Comparison of ENCODE assay signal across 8 cellular contexts in the genomic region with DNA sequence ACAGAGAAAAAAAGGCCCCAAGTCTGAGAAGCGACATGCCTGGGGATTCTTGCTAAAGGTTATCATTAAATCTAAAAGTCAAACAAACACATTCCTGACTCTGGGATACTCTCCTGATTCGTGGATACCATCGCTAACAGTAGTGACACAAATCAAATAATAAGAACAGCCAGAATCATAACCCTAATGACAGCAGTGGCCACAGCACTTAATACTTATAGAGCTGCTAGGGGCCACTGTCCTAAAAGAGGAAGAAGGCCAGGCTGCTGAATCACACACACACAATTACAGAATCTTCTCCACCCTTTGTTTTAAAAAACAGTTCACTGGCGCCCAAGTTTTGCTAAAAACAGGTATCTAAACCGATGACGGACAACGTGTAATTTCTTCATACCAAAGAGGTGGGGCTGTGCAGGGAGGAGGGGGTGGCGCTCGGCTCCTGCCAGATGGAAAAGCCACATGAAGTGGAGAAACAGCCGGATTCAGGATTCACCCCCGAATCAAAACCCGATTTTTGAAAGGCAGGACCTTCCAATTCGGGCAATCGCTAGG.
DNase-seq lines count a peak whose midpoint lies in the region; ATAC-seq and FAIRE-seq lines count a peak whose summit lies in the region.

No MANE protein-coding gene starts in this region.

- no peak for ATAC-seq in stimulated activated naive CD8-positive, alpha-beta T cell treated with anti-CD3 and anti-CD28 coated beads, Interleukin-15, amount 100 ng/mL, for 72 hours

- H3K4me3 ChIP-seq in BLaER1, result peak overlapping the region; percentile 93
- peak overlapping the region; percentile 70 for H3K4me3 ChIP-seq in HAP-1

- DNase-seq in HAP-1 (ENCODE audit: low spot score in 2 of 2) (peak in 1 of 2 experiments; percentile 57), RCC 7860 (ENCODE audit: low spot score) (peak; percentile 9), caudate nucleus (lab: John Stamatoyannopoulos, UW) (peak in 25 of 61 donors; percentile 9 to 63 (median 28)), kidney tubule cell (ENCODE audit: low spot score) (peak; percentile 54), epidermal melanocyte (ENCODE audit: insufficient read length, low spot score) (no peak)
- DNase-seq in stimulated activated naive CD8-positive, alpha-beta T cell treated with anti-CD3 and anti-CD28 coated beads, Interleukin-15, amount 100 ng/mL, for 72 hours, result no peak
- no peak for DNase-seq in activated CD8-positive, alpha-beta memory T cell treated with anti-CD3 and anti-CD28 coated beads, Interleukin-2, amount 50 U/mL, for 48 hours

- peak overlapping the region; percentile 93 for H3K9ac ChIP-seq in BLaER1

- H3K27ac Mint-ChIP-seq in stimulated activated naive CD8-positive, alpha-beta T cell treated with anti-CD3 and anti-CD28 coated beads, Interleukin-15, amount 100 ng/mL, for 72 hours, result peak overlapping the region; percentile 82 to 93

- H3K27me3 ChIP-seq in BLaER1 (peaks cover 9% of the 10 kb centered on the region; the same call in 1 of the 2 replicates), HAP-1 (ENCODE audit: low read depth) (no peaks in the 10 kb centered on the region)

- H3K9me3 ChIP-seq in BLaER1, result no peaks in the 10 kb centered on the region
- no peaks in the 10 kb centered on the region for H3K9me3 ChIP-seq in HAP-1

- H3K27me3 Mint-ChIP-seq in stimulated activated naive CD8-positive, alpha-beta T cell treated with anti-CD3 and anti-CD28 coated beads, Interleukin-15, amount 100 ng/mL, for 72 hours, result peaks cover 8% of the 10 kb centered on the region

- H3K27ac ChIP-seq in BLaER1 (peak overlapping the region; percentile 96), caudate nucleus (ENCODE audit: low read depth, low read length) (peak overlapping the region; percentile 81)

- H3K36me3 ChIP-seq in BLaER1, result 0 out of 2 replicates have a peak, but pooled peaks cover 6% of the 10 kb centered on the region
- no peaks in the 10 kb centered on the region for H3K36me3 ChIP-seq in HAP-1 (replicated peaks)

- H3K4me1 Mint-ChIP-seq in stimulated activated naive CD8-positive, alpha-beta T cell treated with anti-CD3 and anti-CD28 coated beads, Interleukin-15, amount 100 ng/mL, for 72 hours, result peaks cover 32% of the 10 kb centered on the region

- H3K9me3 Mint-ChIP-seq in stimulated activated naive CD8-positive, alpha-beta T cell treated with anti-CD3 and anti-CD28 coated beads, Interleukin-15, amount 100 ng/mL, for 72 hours, result no peaks in the 10 kb centered on the region

- peaks cover 18% of the 10 kb centered on the region; the same call in 1 of the 2 replicates for H4K20me1 ChIP-seq in BLaER1

- H3K4me3 Mint-ChIP-seq in stimulated activated naive CD8-positive, alpha-beta T cell treated with anti-CD3 and anti-CD28 coated beads, Interleukin-15, amount 100 ng/mL, for 72 hours, result peak overlapping the region; percentile 91 to 94

- peaks cover 44% of the 10 kb centered on the region for H3K4me1 ChIP-seq in BLaER1
- H3K4me1 ChIP-seq in HAP-1, result peaks cover 21% of the 10 kb centered on the region

- peak overlapping the region; percentile 96 for H3K4me2 ChIP-seq in BLaER1

- in situ Hi-C loops in HAP-1 (cut with MboI; ENCODE audit: low sequenced_read_pairs), result no loop called here

- FAIRE-seq in RCC 7860 (lab: Jason Lieb, UNC), result no peak

Comparison
In these comparisons a context has a peak if more than half of its experiments do, and no peak if none do; other contexts are left out.
1. DNase-seq: peak in RCC 7860 (single experiment) and kidney tubule cell (single experiment); none in stimulated activated naive CD8-positive, alpha-beta T cell treated with anti-CD3 and anti-CD28 coated beads, Interleukin-15, amount 100 ng/mL, for 72 hours (0 of 2), epidermal melanocyte (single experiment) and activated CD8-positive, alpha-beta memory T cell treated with anti-CD3 and anti-CD28 coated beads, Interleukin-2, amount 50 U/mL, for 48 hours (single experiment).